1 cellular context compared by ENCODE assay signal in the genomic region with DNA sequence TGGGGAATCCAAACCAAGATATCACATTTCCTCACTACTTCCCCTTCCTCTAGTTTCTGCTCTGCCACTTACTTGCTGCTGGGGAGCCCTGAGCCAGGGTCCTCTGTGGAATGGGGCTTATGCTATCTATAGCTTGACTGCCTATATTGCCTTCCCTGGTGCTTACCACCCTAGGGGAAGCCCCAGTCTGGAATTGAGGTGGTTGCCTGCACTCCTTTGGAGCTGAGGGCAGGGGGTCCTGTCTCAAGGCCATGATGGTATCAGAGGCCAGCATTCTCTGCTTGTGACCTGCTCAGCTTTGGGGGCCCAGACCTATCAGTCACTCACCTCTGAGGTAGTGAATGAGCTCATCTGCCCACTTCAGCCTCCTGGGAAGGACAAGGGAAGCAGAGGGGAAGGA.
TF ChIP-seq lines count a peak whose summit lies in the region.

No MANE protein-coding gene starts in this region.

TF ChIP-seq in H1, 55 proteins besides CTCF, POLR2A, EP300 and RAD21:
- TF ChIP-seq SIRT6 (IDR thresholded peaks at IDR 0.05; ENCODE audit: low read length) (no peak), CEBPB (IDR thresholded peaks at IDR 0.05; ENCODE audit: low read depth, low read length) (no peak), EGR1 (IDR thresholded peaks at IDR 0.05; ENCODE audit: borderline replicate concordance, low read depth, low read length) (no peak), RFX5 (IDR thresholded peaks at IDR 0.05; ENCODE audit: borderline replicate concordance, low read depth, low read length) (no peak), GTF2F1 (IDR thresholded peaks at IDR 0.05; ENCODE audit: borderline replicate concordance, low read depth, low read length) (no peak), RNF2 (IDR thresholded peaks at IDR 0.05; ENCODE audit: borderline replicate concordance, low read depth, low read length, missing control alignments, poor library complexity, severe bottlenecking) (no peak), JUND (IDR thresholded peaks at IDR 0.05; ENCODE audit: low read length) (no peak), ZNF274 (IDR thresholded peaks at IDR 0.05; ENCODE audit: borderline replicate concordance, extremely low read depth, low read length) (no peak), TAF7 (optimal IDR thresholded peaks at IDR 0.05; ENCODE audit: borderline replicate concordance, low read depth, low read length) (no peak), ASH2L (IDR thresholded peaks at IDR 0.05; ENCODE audit: low read length) (no peak), KDM1A (IDR thresholded peaks at IDR 0.05; ENCODE audit: borderline replicate concordance, low read length) (no peak), NRF1 (IDR thresholded peaks at IDR 0.05; ENCODE audit: low read depth, low read length) (no peak), MAFK (IDR thresholded peaks at IDR 0.05; ENCODE audit: low read depth, low read length) (no peak)
- TF ChIP-seq, protein P1, sequence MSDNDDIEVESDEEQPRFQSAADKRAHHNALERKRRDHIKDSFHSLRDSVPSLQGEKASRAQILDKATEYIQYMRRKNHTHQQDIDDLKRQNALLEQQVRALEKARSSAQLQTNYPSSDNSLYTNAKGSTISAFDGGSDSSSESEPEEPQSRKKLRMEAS (IDR thresholded peaks at IDR 0.05): no peak
- TF ChIP-seq, protein P2, sequence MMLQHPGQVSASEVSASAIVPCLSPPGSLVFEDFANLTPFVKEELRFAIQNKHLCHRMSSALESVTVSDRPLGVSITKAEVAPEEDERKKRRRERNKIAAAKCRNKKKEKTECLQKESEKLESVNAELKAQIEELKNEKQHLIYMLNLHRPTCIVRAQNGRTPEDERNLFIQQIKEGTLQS (IDR thresholded peaks at IDR 0.05; ENCODE audit: insufficient read depth, low read depth, low read length): no peak
